29 cellular contexts compared by ENCODE assay signal in the genomic region with DNA sequence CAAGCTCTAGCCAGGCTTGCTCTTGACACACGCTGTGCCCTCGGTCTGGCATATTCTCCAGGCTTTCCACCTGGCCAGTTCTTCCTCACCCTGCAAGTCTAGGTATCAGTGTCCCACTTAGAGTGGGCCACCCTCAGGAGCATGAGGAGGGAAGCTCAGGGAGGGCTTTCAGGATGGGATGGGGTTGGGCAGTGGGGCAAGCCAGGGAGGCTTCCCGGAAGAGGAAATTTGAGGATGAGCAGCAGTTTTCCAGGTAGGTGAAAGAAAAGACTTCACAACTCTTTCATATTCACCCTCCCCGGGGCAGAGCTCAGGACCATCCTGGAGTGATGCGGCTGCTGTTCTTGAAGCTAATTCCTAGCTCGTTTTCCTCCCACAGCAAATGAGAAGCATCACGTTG. TPM values are rescaled to one million over a fixed set of nuclear protein-coding genes. Genes with fewer than 3 reads are reported as not detected.
"Had no signal": no experiment of that assay in that cellular context is flagged by ENCODE, and none has a peak within 500 bp of the region (broad histone marks: within the 10 kb centered on the region; RNA-seq: fewer than 3 reads in every experiment).

No MANE protein-coding gene starts in this region.

- DNase-seq: activated CD4-positive, alpha-beta T cell treated with anti-CD3 and anti-CD28 coated beads, Interleukin-2, amount 50 U/mL, for 1 hour; activated CD4-positive, CD25-positive, alpha-beta regulatory T cell treated with anti-CD3 and anti-CD28 coated beads, Interleukin-2, amount 50 U/mL, for 72 hours; activated CD8-positive, alpha-beta T cell treated with anti-CD3 and anti-CD28 coated beads for 36 hours; activated gamma-delta T cell treated with Interleukin-2 at 50 U/mL for 16 hours; activated T-cell treated with anti-CD3 and anti-CD28 coated beads, Interleukin-2, amount 50 U/mL, for 4 hours; dermis blood vessel endothelial cell; effector CD8-positive, alpha-beta T cell; gastrocnemius medialis; glutamatergic neuron; left cardiac atrium; left ventricle myocardium superior; mucosa of descending colon; occipital lobe; stimulated activated CD4-positive, alpha-beta T cell treated with anti-CD3 and anti-CD28 coated beads, Interleukin-1b, Interleukin-23, amount 100 ng/mL, for 48 hours; stimulated activated naive B cell treated with anti-CD40 and anti-IgM and Interleukin-4, amounts not matched to agents 10 μg/mL and 1 μg/mL and 100 μg/mL, for 72 hours; stomach; T-helper 9 cell had no signal

- H3K4me1 Mint-ChIP-seq: central memory CD8-positive, alpha-beta T cell had no signal

- H3K9me3 ChIP-seq: gastrocnemius medialis had no signal

- ATAC-seq: activated CD8-positive, alpha-beta T cell treated with anti-CD3 and anti-CD28 coated beads for 36 hours; activated naive CD4-positive, alpha-beta T cell treated with anti-CD3 and anti-CD28 coated beads, Interleukin-2, amount 50 U/mL, for 72 hours; activated T-cell treated with anti-CD3 and anti-CD28 coated beads, Interleukin-2, amount 50 U/mL, for 4 hours; activated T-helper 17 cell treated with anti-CD3 and anti-CD28 coated beads, Interleukin-2, amount 50 U/mL, for 72 hours; gastrocnemius medialis; left cardiac atrium; mucosa of descending colon; stimulated activated naive B cell treated with anti-CD40 and anti-IgM and Interleukin-4, amounts not matched to agents 10 μg/mL and 1 μg/mL and 100 μg/mL, for 72 hours had no signal

- H3K4me3 ChIP-seq: gastrocnemius medialis, mucosa of descending colon, right atrium auricular region, smooth muscle cell, stomach, tibial nerve had no signal

- H3K27me3 Mint-ChIP-seq: activated T-helper 17 cell treated with anti-CD3 and anti-CD28 coated beads, Interleukin-2, amount 50 U/mL, for 72 hours; central memory CD8-positive, alpha-beta T cell had no signal

- H3K27ac Mint-ChIP-seq: activated CD8-positive, alpha-beta T cell treated with anti-CD3 and anti-CD28 coated beads for 36 hours; activated T-helper 17 cell treated with anti-CD3 and anti-CD28 coated beads, Interleukin-2, amount 50 U/mL, for 72 hours; stimulated activated naive B cell treated with anti-CD40 and anti-IgM and Interleukin-4, amounts not matched to agents 10 μg/mL and 1 μg/mL and 100 μg/mL, for 72 hours; T-helper 1 cell treated with Interleukin-12 subunit alpha and Interleukin-12 subunit beta and Interleukin-4 antibody, amounts not matched to agents 30 μg/mL and 1 μg/mL, for 36 hours had no signal

- H3K4me3 Mint-ChIP-seq: activated CD8-positive, alpha-beta T cell treated with anti-CD3 and anti-CD28 coated beads for 36 hours; activated T-cell treated with anti-CD3 and anti-CD28 coated beads, Interleukin-2, amount 50 U/mL, for 4 hours; activated T-helper 17 cell treated with anti-CD3 and anti-CD28 coated beads, Interleukin-2, amount 50 U/mL, for 72 hours; central memory CD8-positive, alpha-beta T cell; stimulated activated naive B cell treated with anti-CD40 and anti-IgM and Interleukin-4, amounts not matched to agents 10 μg/mL and 1 μg/mL and 100 μg/mL, for 72 hours; T-helper 1 cell treated with Interleukin-12 subunit alpha and Interleukin-12 subunit beta and Interleukin-4 antibody, amounts not matched to agents 30 μg/mL and 1 μg/mL, for 36 hours had no signal

- H3K36me3 ChIP-seq: gastrocnemius medialis, right atrium auricular region, stomach, tibial nerve had no signal

- H3K27me3 ChIP-seq: gastrocnemius medialis, right atrium auricular region, stomach, tibial nerve had no signal

- H3K9me3 Mint-ChIP-seq: activated naive CD4-positive, alpha-beta T cell treated with anti-CD3 and anti-CD28 coated beads, Interleukin-2, amount 50 U/mL, for 72 hours; activated T-helper 17 cell treated with anti-CD3 and anti-CD28 coated beads, Interleukin-2, amount 50 U/mL, for 72 hours; central memory CD8-positive, alpha-beta T cell had no signal

- H3K27ac ChIP-seq: gastrocnemius medialis, right atrium auricular region, stomach, tibial nerve, VCaP had no signal

- FAIRE-seq: bronchial epithelial cell, keratinocyte, TTC549 had no signal

- H3K4me1 ChIP-seq: gastrocnemius medialis, right atrium auricular region had no signal

- H3K4me2 ChIP-seq: smooth muscle cell had no signal

RNA-seq across cellular contexts. Expression of gene LDHD, which starts 14.5 kb away (rescaled TPM):
- total RNA-seq: activated CD8-positive, alpha-beta T cell treated with anti-CD3 and anti-CD28 coated beads for 36 hours had no signal
- polyA plus RNA-seq: neural cell had no signal
